19 cellular contexts compared by ENCODE assay signal in the genomic region with DNA sequence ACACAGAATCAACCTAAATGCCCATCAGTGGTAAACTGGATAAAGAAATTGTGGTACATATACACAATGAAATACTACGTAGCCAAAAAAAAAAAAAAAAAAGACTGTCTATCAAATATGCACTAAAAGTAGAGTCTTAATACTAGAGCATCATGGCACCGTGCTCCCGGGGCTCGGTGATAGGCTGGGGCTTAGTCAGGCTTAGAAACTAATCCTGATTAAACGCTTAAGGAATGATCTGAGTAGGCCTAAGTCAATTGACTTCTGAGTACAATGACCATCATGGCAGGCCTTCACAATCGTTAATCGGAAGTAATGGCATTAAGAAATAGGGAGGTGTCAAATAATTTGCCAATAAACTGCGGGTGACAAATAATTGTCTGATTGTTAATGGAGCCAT. TPM values are rescaled to one million over a fixed set of nuclear protein-coding genes. Genes with fewer than 3 reads are reported as not detected.
A peak's percentile ranks its signal among the peaks of the same experiment; 100 is the strongest.
DNase-seq lines count a peak whose midpoint lies in the region; ATAC-seq and TF ChIP-seq lines count a peak whose summit lies in the region.
"Had no signal": no experiment of that assay in that cellular context is flagged by ENCODE, and none has a peak within 500 bp of the region (broad histone marks: within the 10 kb centered on the region; RNA-seq: fewer than 3 reads in every experiment).

No MANE protein-coding gene starts in this region.

- no peaks in the 10 kb centered on the region for H3K27me3 ChIP-seq in HL-60 (ENCODE audit: insufficient read depth, poor library complexity, severe bottlenecking)
- H3K27me3 ChIP-seq in WERI-Rb-1 (ENCODE audit: insufficient read depth, low read depth, severe bottlenecking), result no peaks in the 10 kb centered on the region
- no peaks in the 10 kb centered on the region for H3K27me3 ChIP-seq in mucosa of rectum (ENCODE audit: control insufficient read depth in 2 of 2, insufficient read depth in 2 of 2, low read length in 2 of 2)
- H3K27me3 ChIP-seq in transverse colon, result no peaks in the 10 kb centered on the region
- H3K27me3 ChIP-seq: BE2C had no signal

- H3K9me3 ChIP-seq in WERI-Rb-1 (ENCODE audit: severe bottlenecking) (peaks cover 2% of the 10 kb centered on the region), mucosa of rectum (ENCODE audit: control insufficient read depth in 2 of 2, low read length in 2 of 2) (no peaks in the 10 kb centered on the region), transverse colon (no peaks in the 10 kb centered on the region)
- H3K9me3 ChIP-seq: BE2C, SK-N-SH had no signal

- intact Hi-C loops in transverse colon (cut with DNase I; ENCODE audit: low total_unique reads), result no loop called here

- in situ Hi-C loops in transverse colon (cut with MboI; ENCODE audit: low pct_ligation_motif_present in 1 of 4, low pct_unique_long_range_greater_than_20kb in 1 of 4, low sequenced_read_pairs in 3 of 4), result no loop called here

- H3K36me3 ChIP-seq in WERI-Rb-1, result no peaks in the 10 kb centered on the region
- H3K36me3 ChIP-seq in mucosa of rectum (ENCODE audit: control insufficient read depth in 2 of 2, insufficient read depth in 2 of 2, low read length in 2 of 2), result peaks cover 0 to under 1% of the 10 kb centered on the region in 2 donors
- H3K36me3 ChIP-seq in transverse colon, result no peaks in the 10 kb centered on the region
- H3K36me3 ChIP-seq: BE2C had no signal

- no peak for TF ChIP-seq POLR2A in transverse colon (IDR thresholded peaks at IDR 0.05)

- no peak overlapping the region for H3K9ac ChIP-seq in mucosa of rectum (ENCODE audit: low read depth in 1 of 2, low read length in 2 of 2)
- H3K9ac ChIP-seq: SK-N-SH had no signal

- H3K4me1 ChIP-seq in mucosa of rectum (ENCODE audit: control insufficient read depth in 2 of 2, insufficient read depth in 2 of 2, low read length in 2 of 2), result peaks cover 42 to 46% of the 10 kb centered on the region in 2 donors
- peaks cover 11 to 76% (median 32%) of the 10 kb centered on the region in 4 donors for H3K4me1 ChIP-seq in transverse colon
- H3K4me1 ChIP-seq: BE2C had no signal

- H3K4me3 ChIP-seq in HL-60 (replicated peaks; ENCODE audit: insufficient read depth, low read length) (no peak overlapping the region), WERI-Rb-1 (ENCODE audit: low read depth, low read length) (no peak overlapping the region), mucosa of rectum (ENCODE audit: low read length in 2 of 2) (peak overlapping the region in 1 of 2 donors; percentile 50), transverse colon (no peak overlapping the region)
- H3K4me3 ChIP-seq: K562 had no signal

- TF ChIP-seq CTCF in HL-60 (IDR thresholded peaks at IDR 0.05; ENCODE audit: insufficient read depth, low read length), result no peak
- no peak for TF ChIP-seq CTCF in WERI-Rb-1 (IDR thresholded peaks at IDR 0.05; ENCODE audit: low read depth, low read length)
- TF ChIP-seq CTCF in transverse colon (IDR thresholded peaks at IDR 0.05), result no peak

- WGBS in transverse colon (ENCODE audit: low coverage in 1 of 2), 2 donors, result 78 to 89% methylated on average over 6 to 7 of the region's 8 CpGs

- ATAC-seq in HG03280 (IDR thresholded peaks at IDR 0.05; ENCODE audit: unreplicated experiment), result no peak
- ATAC-seq: K562 had no signal

- peak overlapping the region; percentile 20 for H3K27ac ChIP-seq in HL-60 (replicated peaks)
- no peak overlapping the region for H3K27ac ChIP-seq in WERI-Rb-1
- H3K27ac ChIP-seq in mucosa of rectum (ENCODE audit: low read depth in 2 of 2, low read length in 2 of 2), result peak overlapping the region; percentile 88 to 91
- peak overlapping the region; percentile 64 to 89 (median 81) for H3K27ac ChIP-seq in transverse colon

- DNase-seq in HL-60 (ENCODE audit: low read depth in 1 of 2, low spot score in 1 of 2) (no peak), WERI-Rb-1 (peak; percentile 59), transverse colon (no peak), islet precursor cell (no peak), NCI-H69 (lab: John Stamatoyannopoulos, UW) (no peak), GF-D8 (lab: John Stamatoyannopoulos, UW) (no peak)
- DNase-seq: BE2C, DMS79, NCI-H1092 treated with DMSO at 0.1 percent for 48 hours, NCI-H1436, NCI-H187, NCI-H2081 treated with DMSO at 0.1 percent for 48 hours, NCI-H2171, NCI-H345, NCI-H774, SK-N-SH had no signal

- no peak for TF ChIP-seq EP300 in transverse colon (IDR thresholded peaks at IDR 0.05; ENCODE audit: low read depth)

RNA-seq across cellular contexts. Expression of gene PLBD1, which starts 9.7 kb away (rescaled TPM):
- 10 to 100 TPM; 30.8 to 74.6 (median 40.4) TPM for total RNA-seq in transverse colon
